ENCODE assay signal across 9 cellular contexts in genomic region chr10:14959221-14960057, GRCh38. TPM values are rescaled to one million over a fixed set of nuclear protein-coding genes. Genes with fewer than 3 reads are reported as not detected.
A peak's percentile ranks its signal among the peaks of the same experiment; 100 is the strongest.
DNase-seq lines count a peak whose midpoint lies in the region; ATAC-seq, FAIRE-seq and TF ChIP-seq lines count a peak whose summit lies in the region.
"Had no signal": no experiment of that assay in that cellular context is flagged by ENCODE, and none has a peak within 500 bp of the region (broad histone marks: within the 10 kb centered on the region; RNA-seq: fewer than 3 reads in every experiment).

TSS of gene MEIG1 (plus strand) at chr10:14959388. CDS start at chr10:14966469, 7,081 bp downstream.

- H3K27me3 ChIP-seq in HepG2 (ENCODE audit: control insufficient read depth in 1 of 2, insufficient read depth in 2 of 2, low read length in 2 of 2): no peaks in the 10 kb centered on the region

- intact Hi-C loops in dendritic cell treated with granulocyte-macrophage colony-stimulating factor and Interleukin-4, amounts not matched to agents 40 ng/mL and 50 ng/mL, for 4 days (cut with micrococcal nuclease): loop anchor here (1.0 to 10.0 kb wide), 2 partner anchors 138 to 205 kb away; partner anchors contain the start of genes NMT2 and RPP38
- intact Hi-C loops in HepG2 (cut with micrococcal nuclease; ENCODE audit: unreplicated experiment): loop anchor here (10.0 kb wide), 4 partner anchors 85 to 425 kb away; partner anchors contain the start of genes CDNF, HSPA14, MSANTD7 and SUV39H2

- peak; percentile 75 for ATAC-seq in GM19372 (IDR thresholded peaks at IDR 0.05; ENCODE audit: low read depth, unreplicated experiment)
- ATAC-seq in HG03521 (IDR thresholded peaks at IDR 0.05; ENCODE audit: unreplicated experiment): peak; percentile 75
- ATAC-seq in HepG2: peak; percentile 96

- H3K4me1 ChIP-seq in HepG2 (ENCODE audit: insufficient read depth, low read length): peaks cover 10% of the 10 kb centered on the region

- no peaks in the 10 kb centered on the region for H3K27me3 Mint-ChIP-seq in dendritic cell treated with granulocyte-macrophage colony-stimulating factor and Interleukin-4, amounts not matched to agents 40 ng/mL and 50 ng/mL, for 4 days

- TF ChIP-seq EP300 in HepG2 (IDR thresholded peaks at IDR 0.05; ENCODE audit: low read depth in 2 of 2, low read length in 2 of 2) (no peak), HepG2 (CRISPR knock-in tag; IDR thresholded peaks at IDR 0.05; ENCODE audit: borderline replicate concordance) (no peak)

- TF ChIP-seq CTCF in C4-2B (conservative IDR thresholded peaks at IDR 0.05) (no peak), HepG2 (CRISPR knock-in tag; IDR thresholded peaks at IDR 0.05) (no peak)

- CTCF ChIA-PET in HepG2 (lab: Yijun Ruan, JAX; ENCODE audit: low intra/inter-chr PET ratio, low total read pairs): no interaction called here

- H3K9ac ChIP-seq in HepG2 (ENCODE audit: insufficient read depth, low read depth, low read length): peak within 1 kb of the TSS; percentile 98

- peak; percentile 19; the same call in 1 of the 2 replicates for TF ChIP-seq RAD21 in HepG2 (CRISPR knock-in tag; IDR thresholded peaks at IDR 0.05)

- H2AFZ ChIP-seq in HepG2 (ENCODE audit: low read length): peak within 1 kb of the TSS; percentile 91

- peak; percentile 93 for DNase-seq in NCI-H69 (lab: John Stamatoyannopoulos, UW)
- peak; percentile 91 to 98 for DNase-seq in activated CD4-positive, alpha-beta T cell treated with anti-CD3 and anti-CD28 coated beads, Interleukin-2, amount 50 U/mL, for 24 hours (ENCODE audit: low read depth in 1 of 2, low spot score in 1 of 2)
- peak; percentile 92 for DNase-seq in HepG2 (ENCODE audit: low spot score)
- DNase-seq in stimulated activated CD4-positive, alpha-beta T cell treated with anti-CD3 and anti-CD28 coated beads, Interleukin-2, amount 100 ng/mL, for 48 hours: peak; percentile 97 to 98

- TF ChIP-seq POLR2A in HepG2 (IDR thresholded peaks at IDR 0.05; ENCODE audit: insufficient read depth in 1 of 2, low read depth in 2 of 2, low read length in 2 of 2): peak; percentile 51 to 72

- no peaks in the 10 kb centered on the region for H3K9me3 ChIP-seq in HepG2 (ENCODE audit: low read length)

- no peaks in the 10 kb centered on the region for H4K20me1 ChIP-seq in HepG2 (ENCODE audit: insufficient read depth, low read length)

- 0% methylated on average over 19 of the region's 60 CpGs for WGBS in HepG2 (ENCODE audit: low lambda C conversion rate)

- H3K4me2 ChIP-seq in HepG2 (ENCODE audit: low read depth, low read length): peak within 1 kb of the TSS; percentile 85

- peak; percentile 68 for FAIRE-seq in HepG2 (lab: Jason Lieb, UNC)

- H3K27ac Mint-ChIP-seq in dendritic cell treated with granulocyte-macrophage colony-stimulating factor and Interleukin-4, amounts not matched to agents 40 ng/mL and 50 ng/mL, for 4 days: peak within 1 kb of the TSS; percentile 99

- peaks cover 20% of the 10 kb centered on the region for H3K4me1 Mint-ChIP-seq in dendritic cell treated with granulocyte-macrophage colony-stimulating factor and Interleukin-4, amounts not matched to agents 40 ng/mL and 50 ng/mL, for 4 days (ENCODE audit: low read depth)

- peaks cover 9% of the 10 kb centered on the region for H3K36me3 Mint-ChIP-seq in dendritic cell treated with granulocyte-macrophage colony-stimulating factor and Interleukin-4, amounts not matched to agents 40 ng/mL and 50 ng/mL, for 4 days (ENCODE audit: low read depth)

- no TSS peak for BruUV-seq in HepG2 (replicated peaks; lab: Mats Ljungman, UMichigan)

- H3K79me2 ChIP-seq in HepG2 (ENCODE audit: insufficient read depth, low read length): no peaks in the 10 kb centered on the region

- H3K27ac ChIP-seq in C4-2B: peak within 1 kb of the TSS; percentile 90
- peak within 1 kb of the TSS; percentile 96 for H3K27ac ChIP-seq in HepG2 (ENCODE audit: extremely low read length, insufficient read depth, low read length)

- H3K4me3 Mint-ChIP-seq in dendritic cell treated with granulocyte-macrophage colony-stimulating factor and Interleukin-4, amounts not matched to agents 40 ng/mL and 50 ng/mL, for 4 days: peak within 1 kb of the TSS; percentile 89

- peak within 1 kb of the TSS; percentile 67 to 80 (median 79) for H3K4me3 ChIP-seq in HepG2 (replicated peaks in 1 of 3; ENCODE audit: insufficient read depth in 1 of 3, low read depth in 2 of 3, low read length in 3 of 3)

- POLR2A ChIA-PET in HepG2 (lab: Yijun Ruan, JAX): interaction anchor here (0.6 to 2.8 kb wide), 16 partner anchors 8 to 774 kb away, joined by 3 to 24 read pairs (median 4); partner anchors contain the start of genes CDNF, HSPA14, MSANTD7 and NMT2

- no peaks in the 10 kb centered on the region for H3K9me3 Mint-ChIP-seq in dendritic cell treated with granulocyte-macrophage colony-stimulating factor and Interleukin-4, amounts not matched to agents 40 ng/mL and 50 ng/mL, for 4 days

- in situ Hi-C loops in HepG2 (cut with HindIII; ENCODE audit: extremely low pct_ligation_motif_present, low pct_unique_long_range_greater_than_20kb): loop anchor here (10.0 kb wide), 1 partner anchor 145 kb away; no protein-coding TSS in a partner anchor

- H3K36me3 ChIP-seq in HepG2 (replicated peaks in 1 of 2; ENCODE audit: control insufficient read depth in 1 of 2, insufficient read depth in 2 of 2, low read length in 2 of 2): no peaks in the 10 kb centered on the region

TF ChIP-seq in HepG2, 621 proteins besides CTCF, POLR2A, EP300 and RAD21 (continues in another document):
- TF ChIP-seq IRX3 (CRISPR knock-in tag; IDR thresholded peaks at IDR 0.05; ENCODE audit: borderline replicate concordance, low read depth) (no peak), ETV5 (CRISPR knock-in tag; IDR thresholded peaks at IDR 0.05; ENCODE audit: borderline replicate concordance) (peak; percentile 57; the same call in 1 of the 2 replicates), NRL (CRISPR knock-in tag; IDR thresholded peaks at IDR 0.05; ENCODE audit: borderline replicate concordance) (no peak), ATF3 (CRISPR knock-in tag; IDR thresholded peaks at IDR 0.05) (peak; percentile 36; the same call in 1 of the 2 replicates), TEF (CRISPR knock-in tag; IDR thresholded peaks at IDR 0.05) (0 out of 2 replicates have a peak, but pooled peaks have one; percentile 13), ZNF281 (CRISPR knock-in tag; IDR thresholded peaks at IDR 0.05; ENCODE audit: borderline replicate concordance) (0 out of 2 replicates have a peak, but pooled peaks have one; percentile 2), PHF20 (CRISPR knock-in tag; IDR thresholded peaks at IDR 0.05) (peak; percentile 71), CHD2 (IDR thresholded peaks at IDR 0.05; ENCODE audit: low read depth, low read length) (peak; percentile 60), CREM (IDR thresholded peaks at IDR 0.05) (peak; percentile 34; the same call in 1 of the 2 replicates), CREM (CRISPR knock-in tag; IDR thresholded peaks at IDR 0.05) (no peak)

RNA-seq across cellular contexts. Expression of gene MEIG1, which starts in this region (rescaled TPM):
- not detected in 2 replicates for total RNA-seq in HepG2 (2016; rRNA removed; fragmentation: Illumina TruSeq; extraction: Trizol)
- not detected in 2 replicates for total RNA-seq in HepG2 (2016; cell fraction: cytosol; rRNA removed; fragmentation: Illumina TruSeq; extraction: Trizol; ENCODE audit: low read depth)
- total RNA-seq in HepG2 (2016; cell fraction: insoluble cytoplasmic fraction; rRNA removed; fragmentation: Illumina TruSeq; extraction: Trizol): not detected in 2 replicates
- total RNA-seq in HepG2 (2016; cell fraction: membrane; rRNA removed; fragmentation: Illumina TruSeq; extraction: Trizol): 0.43 TPM in 1 of 2 replicates, not detected in the other
- not detected in 2 replicates for total RNA-seq in HepG2 (2016; cell fraction: nucleus; rRNA removed; fragmentation: Illumina TruSeq; extraction: Trizol)
- polyA plus RNA-seq in HepG2 (2011; rRNA removed): not detected in 2 replicates
- not detected in 2 replicates for polyA plus RNA-seq in HepG2 (2011; cell fraction: cytosol; rRNA removed)
- not detected in 2 replicates for polyA plus RNA-seq in HepG2 (2011; cell fraction: nucleus; rRNA removed)
- polyA plus RNA-seq in HepG2 (2012): not detected in 2 replicates
- not detected in 2 replicates for polyA plus RNA-seq in HepG2 (2016; cell fraction: cytosol; fragmentation: Illumina TruSeq; extraction: Trizol; ENCODE audit: low read depth)
- polyA plus RNA-seq in HepG2 (2016; cell fraction: insoluble cytoplasmic fraction; fragmentation: Illumina TruSeq; extraction: Trizol; ENCODE audit: low read depth): not detected in 2 replicates
- not detected in 2 replicates for polyA plus RNA-seq in HepG2 (2016; cell fraction: membrane; fragmentation: Illumina TruSeq; extraction: Trizol; ENCODE audit: low read depth)
- not detected in 2 replicates for polyA plus RNA-seq in HepG2 (2016; cell fraction: nucleus; fragmentation: Illumina TruSeq; extraction: Trizol; ENCODE audit: insufficient read depth, low read depth)
- polyA minus RNA-seq in HepG2 (2011; rRNA and poly(A)+ RNA removed; ENCODE audit: low replicate concordance): not detected in 2 replicates
- not detected in 2 replicates for polyA minus RNA-seq in HepG2 (2011; cell fraction: cytosol; rRNA and poly(A)+ RNA removed)
- 1.1 TPM in 1 of 2 replicates, not detected in the other for polyA minus RNA-seq in HepG2 (2011; cell fraction: nucleus; rRNA and poly(A)+ RNA removed)
- total RNA-seq: subcutaneous adipose tissue had no signal

Comparison
In these comparisons a context has a peak if more than half of its experiments do, and no peak if none do; other contexts are left out.
1. Peak in every context shown above with its lines: DNase-seq, ATAC-seq, H3K4me3 ChIP-seq and H3K27ac ChIP-seq.